Comparison of ENCODE assay signal across 8 cellular contexts in the genomic region with DNA sequence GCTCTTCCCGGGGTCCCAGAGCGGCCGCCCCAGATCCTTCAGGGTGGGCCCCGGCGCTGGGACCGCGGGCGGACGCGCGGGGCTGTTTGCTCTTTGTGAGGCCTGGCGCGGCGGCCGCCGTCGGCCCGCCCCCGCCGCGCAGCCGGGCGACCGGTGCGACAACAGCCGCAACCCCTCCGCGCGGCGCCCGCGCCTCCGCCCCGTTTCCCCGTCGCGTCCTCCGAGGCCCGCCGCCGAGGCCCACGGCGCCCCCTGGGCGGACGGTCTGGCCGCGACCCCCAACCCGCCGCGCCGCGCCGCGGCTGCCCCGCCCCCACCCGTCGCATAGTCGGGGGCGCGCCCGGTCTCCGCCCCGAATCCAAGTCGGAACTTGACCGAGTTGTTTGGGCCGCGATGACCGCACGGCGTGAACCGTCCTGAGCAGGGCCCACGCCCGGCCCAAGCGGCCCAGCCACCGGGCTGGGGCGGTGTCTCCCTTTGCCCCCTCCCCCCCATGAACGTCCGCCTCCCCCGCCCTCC. TPM values are rescaled to one million over a fixed set of nuclear protein-coding genes. Genes with fewer than 3 reads are reported as not detected.
DNase-seq lines count a peak whose midpoint lies in the region; ATAC-seq, FAIRE-seq and TF ChIP-seq lines count a peak whose summit lies in the region.

No MANE protein-coding gene starts in this region.

- DNase-seq in PC-3 (no peak), transverse colon (no peak), HTR-8/SVneo (ENCODE audit: insufficient read length, low spot score) (no peak)
- no peak for DNase-seq in central memory CD8-positive, alpha-beta T cell (ENCODE audit: low spot score in 2 of 2)
- no peak for DNase-seq in activated effector memory CD4-positive, alpha-beta T cell treated with anti-CD3 and anti-CD28 coated beads, Interleukin-2, amount 50 U/mL, for 16 hours

- intact Hi-C loops in PC-3 (cut with micrococcal nuclease): no loop called here
- intact Hi-C loops in transverse colon (cut with DNase I; ENCODE audit: low total_unique reads): no loop called here

- H3K4me1 Mint-ChIP-seq in central memory CD8-positive, alpha-beta T cell: peaks cover 51% of the 10 kb centered on the region

- POLR2A ChIA-PET in PC-3 (lab: Charles Lee; ENCODE audit: unreplicated experiment): interaction anchor here (0.6 to 0.7 kb wide), 3 partner anchors 359 to 540 kb away, joined by 4 to 34 read pairs (median 4); no protein-coding TSS in a partner anchor

- H3K27me3 Mint-ChIP-seq in central memory CD8-positive, alpha-beta T cell: no peaks in the 10 kb centered on the region

- H3K27me3 ChIP-seq in PC-3 (ENCODE audit: low read length) (no peaks in the 10 kb centered on the region), transverse colon (no peaks in the 10 kb centered on the region)

- H3K36me3 ChIP-seq in PC-3 (ENCODE audit: low read depth, low read length): no peaks in the 10 kb centered on the region
- peaks cover 25% of the 10 kb centered on the region for H3K36me3 ChIP-seq in mesodermal cell (ENCODE audit: control insufficient read depth, insufficient read depth, low read length)
- peaks cover 0 to 7% (median 0%) of the 10 kb centered on the region in 4 donors for H3K36me3 ChIP-seq in transverse colon

- WGBS in mesodermal cell (ENCODE audit: insufficient coverage in 2 of 2), 2 experiments: 0% methylated on average over 55 to 66 of the region's 79 CpGs
- no CpG with 5 or more reads among the region's 79 CpGs for WGBS in transverse colon (ENCODE audit: low coverage in 1 of 2), 2 donors

- peak overlapping the region; percentile 99 for H3K27ac Mint-ChIP-seq in central memory CD8-positive, alpha-beta T cell (ENCODE audit: low read depth)

- TF ChIP-seq POLR2A in transverse colon (IDR thresholded peaks at IDR 0.05): peak; percentile 5

- FAIRE-seq in HTR-8/SVneo (lab: Jason Lieb, UNC): no peak

- H3K79me2 ChIP-seq in PC-3 (ENCODE audit: low read length): peaks cover 11% of the 10 kb centered on the region; the same call in 1 of the 2 replicates

- peaks cover 58% of the 10 kb centered on the region for H3K36me3 Mint-ChIP-seq in central memory CD8-positive, alpha-beta T cell (ENCODE audit: insufficient read depth)

- peak overlapping the region; percentile 84 for H3K27ac ChIP-seq in C4-2B
- H3K27ac ChIP-seq in PC-3 (ENCODE audit: low read length): no peak overlapping the region
- peak overlapping the region; percentile 97 for H3K27ac ChIP-seq in mesodermal cell (ENCODE audit: low read depth, low read length, severe bottlenecking)
- peak overlapping the region; percentile 99 to 100 (median 100) for H3K27ac ChIP-seq in transverse colon

- peak overlapping the region; percentile 93 for H3K4me3 ChIP-seq in PC-3 (ENCODE audit: low read length)
- H3K4me3 ChIP-seq in mesodermal cell (ENCODE audit: extremely low read depth, insufficient read depth, low read length, poor library complexity, severe bottlenecking): peak overlapping the region; percentile 82
- H3K4me3 ChIP-seq in transverse colon: peak overlapping the region; percentile 94 to 100 (median 96)

- BruUV-seq in PC-3 (replicated peaks; lab: Mats Ljungman, UMichigan): no TSS peak

- H3F3A ChIP-seq in PC-3 (ENCODE audit: low read length, unreplicated experiment): no peaks in the 10 kb centered on the region

- peak overlapping the region; percentile 94 for H3K4me2 ChIP-seq in PC-3 (ENCODE audit: low read length)

- ATAC-seq in GM21526 (IDR thresholded peaks at IDR 0.05; ENCODE audit: low FRiP score, unreplicated experiment) (peak; percentile 2), PC-3 (peak; percentile 23)
- ATAC-seq in central memory CD8-positive, alpha-beta T cell (replicated peaks; ENCODE audit: extremely low read depth, poor library complexity, severe bottlenecking): no peak

- peaks cover 37% of the 10 kb centered on the region for H3K4me1 ChIP-seq in PC-3 (ENCODE audit: insufficient read depth, low read length)
- peaks cover 30% of the 10 kb centered on the region for H3K4me1 ChIP-seq in mesodermal cell (ENCODE audit: control insufficient read depth, insufficient read depth, low read length, poor library complexity, severe bottlenecking)
- H3K4me1 ChIP-seq in transverse colon: peaks cover 26 to 46% (median 42%) of the 10 kb centered on the region in 4 donors

- CTCF ChIA-PET in PC-3 (lab: Charles Lee): interaction anchor here (1.7 kb wide), 1 partner anchor 18 kb away, joined by 13 read pairs; no protein-coding TSS in a partner anchor

- H3K9ac ChIP-seq in PC-3 (ENCODE audit: low read length): peak overlapping the region; percentile 87

- H3K4me3 Mint-ChIP-seq in central memory CD8-positive, alpha-beta T cell: peak overlapping the region; percentile 82

- peak overlapping the region; percentile 95 for H2AFZ ChIP-seq in PC-3 (ENCODE audit: low read length)

- no peaks in the 10 kb centered on the region for H4K20me1 ChIP-seq in PC-3 (ENCODE audit: low read length)

- TF ChIP-seq CTCF in C4-2B (conservative IDR thresholded peaks at IDR 0.05) (no peak), PC-3 (conservative IDR thresholded peaks at IDR 0.05; ENCODE audit: low read depth, low read length) (no peak), transverse colon (IDR thresholded peaks at IDR 0.05) (no peak)

- TF ChIP-seq EP300 in transverse colon (IDR thresholded peaks at IDR 0.05; ENCODE audit: low read depth): no peak

- H3K9me3 ChIP-seq in PC-3 (ENCODE audit: low read length): no peaks in the 10 kb centered on the region
- no peaks in the 10 kb centered on the region for H3K9me3 ChIP-seq in mesodermal cell (ENCODE audit: control insufficient read depth, low read length)
- no peaks in the 10 kb centered on the region for H3K9me3 ChIP-seq in transverse colon

- H3K9me2 ChIP-seq in PC-3 (replicated peaks; ENCODE audit: low read length): no peaks in the 10 kb centered on the region

- in situ Hi-C loops in transverse colon (cut with MboI; ENCODE audit: low pct_ligation_motif_present in 1 of 4, low pct_unique_long_range_greater_than_20kb in 1 of 4, low sequenced_read_pairs in 3 of 4): no loop called here

- H3K9me3 Mint-ChIP-seq in central memory CD8-positive, alpha-beta T cell: no peaks in the 10 kb centered on the region

RNA-seq across cellular contexts. Expression of a gene that starts 0.4 kb away (rescaled TPM):
- total RNA-seq in PC-3 (2014; rRNA removed): 29.9 TPM in 2 replicates
- polyA plus RNA-seq in mesodermal cell (2013, experiment 1 of 2): 84.6 TPM
- 92.3 TPM for polyA plus RNA-seq in mesodermal cell (2013, experiment 2 of 2)
- 10 to 100 TPM; 42.8 to 88.1 (median 80.5) TPM for total RNA-seq in transverse colon
